ENCODE assay signal across 2 cellular contexts in the genomic region with DNA sequence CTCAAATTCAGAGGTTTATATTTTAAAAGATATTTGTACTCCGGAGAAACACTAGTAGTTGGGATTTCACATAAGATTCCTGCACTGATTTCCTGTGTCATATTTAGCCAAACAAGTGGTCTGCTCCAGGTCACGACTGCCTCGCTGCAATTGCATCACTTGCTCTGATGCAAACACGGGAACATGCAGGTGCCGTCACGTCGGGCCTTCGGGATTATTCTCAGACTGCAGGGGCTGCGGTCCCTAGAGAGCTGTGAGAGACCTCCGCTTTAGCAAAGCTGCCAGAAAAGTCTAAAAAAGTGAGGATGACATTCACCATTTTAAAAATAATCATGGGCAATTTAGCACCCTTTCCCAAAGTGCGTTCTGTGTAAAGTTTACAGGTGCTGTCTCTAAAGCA.
TF ChIP-seq lines count a peak whose summit lies in the region.

No MANE protein-coding gene starts in this region.

TF ChIP-seq in liver, 16 proteins besides CTCF, POLR2A, EP300 and RAD21:
- TF ChIP-seq, protein P1, sequence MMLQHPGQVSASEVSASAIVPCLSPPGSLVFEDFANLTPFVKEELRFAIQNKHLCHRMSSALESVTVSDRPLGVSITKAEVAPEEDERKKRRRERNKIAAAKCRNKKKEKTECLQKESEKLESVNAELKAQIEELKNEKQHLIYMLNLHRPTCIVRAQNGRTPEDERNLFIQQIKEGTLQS (IDR thresholded peaks at IDR 0.05) = peak; percentile 92
- TF ChIP-seq HNF4A (conservative IDR thresholded peaks at IDR 0.05) (peak; percentile 44 to 56), JUND (IDR thresholded peaks at IDR 0.05) (no peak), TAF1 (conservative IDR thresholded peaks at IDR 0.05) (no peak), RXRA (IDR thresholded peaks at IDR 0.05) (peak; percentile 42 to 61), FOXA1 (IDR thresholded peaks at IDR 0.05) (no peak), REST (IDR thresholded peaks at IDR 0.05) (no peak), FOXA2 (IDR thresholded peaks at IDR 0.05) (no peak), YY1 (IDR thresholded peaks at IDR 0.05) (peak; percentile 43), NR2F2 (IDR thresholded peaks at IDR 0.05) (no peak), SP1 (IDR thresholded peaks at IDR 0.05) (peak; percentile 24), GABPA (IDR thresholded peaks at IDR 0.05 in 1 of 2, conservative IDR thresholded peaks at IDR 0.05 in 1 of 2) (no peak), HNF4G (IDR thresholded peaks at IDR 0.05) (no peak), EGR1 (IDR thresholded peaks at IDR 0.05; ENCODE audit: low read depth in 2 of 2) (no peak)
- TF ChIP-seq, protein P2, sequence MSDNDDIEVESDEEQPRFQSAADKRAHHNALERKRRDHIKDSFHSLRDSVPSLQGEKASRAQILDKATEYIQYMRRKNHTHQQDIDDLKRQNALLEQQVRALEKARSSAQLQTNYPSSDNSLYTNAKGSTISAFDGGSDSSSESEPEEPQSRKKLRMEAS (IDR thresholded peaks at IDR 0.05) = no peak
- TF ChIP-seq, protein P3, sequence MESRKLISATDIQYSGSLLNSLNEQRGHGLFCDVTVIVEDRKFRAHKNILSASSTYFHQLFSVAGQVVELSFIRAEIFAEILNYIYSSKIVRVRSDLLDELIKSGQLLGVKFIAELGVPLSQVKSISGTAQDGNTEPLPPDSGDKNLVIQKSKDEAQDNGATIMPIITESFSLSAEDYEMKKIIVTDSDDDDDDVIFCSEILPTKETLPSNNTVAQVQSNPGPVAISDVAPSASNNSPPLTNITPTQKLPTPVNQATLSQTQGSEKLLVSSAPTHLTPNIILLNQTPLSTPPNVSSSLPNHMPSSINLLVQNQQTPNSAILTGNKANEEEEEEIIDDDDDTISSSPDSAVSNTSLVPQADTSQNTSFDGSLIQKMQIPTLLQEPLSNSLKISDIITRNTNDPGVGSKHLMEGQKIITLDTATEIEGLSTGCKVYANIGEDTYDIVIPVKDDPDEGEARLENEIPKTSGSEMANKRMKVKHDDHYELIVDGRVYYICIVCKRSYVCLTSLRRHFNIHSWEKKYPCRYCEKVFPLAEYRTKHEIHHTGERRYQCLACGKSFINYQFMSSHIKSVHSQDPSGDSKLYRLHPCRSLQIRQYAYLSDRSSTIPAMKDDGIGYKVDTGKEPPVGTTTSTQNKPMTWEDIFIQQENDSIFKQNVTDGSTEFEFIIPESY (IDR thresholded peaks at IDR 0.05) = no peak

TF ChIP-seq in HepG2, 621 proteins besides CTCF, POLR2A, EP300 and RAD21:
- TF ChIP-seq GABPA (IDR thresholded peaks at IDR 0.05; ENCODE audit: low read depth, low read length) = no peak
- no peak for TF ChIP-seq GABPA (CRISPR knock-in tag; IDR thresholded peaks at IDR 0.05; ENCODE audit: low read depth)
- no peak for TF ChIP-seq EHMT2 (IDR thresholded peaks at IDR 0.05; ENCODE audit: borderline replicate concordance, low read depth, low read length)
- TF ChIP-seq ZNF260 (CRISPR knock-in tag; IDR thresholded peaks at IDR 0.05; ENCODE audit: borderline replicate concordance, low read depth) = no peak
- TF ChIP-seq ZKSCAN5 (CRISPR knock-in tag; IDR thresholded peaks at IDR 0.05) = no peak
- TF ChIP-seq TCF7 (IDR thresholded peaks at IDR 0.05; ENCODE audit: low read depth) = no peak
- TF ChIP-seq GLI4 (CRISPR knock-in tag; IDR thresholded peaks at IDR 0.05; ENCODE audit: borderline replicate concordance) = no peak
- TF ChIP-seq ZFAT (CRISPR knock-in tag; conservative IDR thresholded peaks at IDR 0.05) = no peak
